In genomic region chr13:51045450-51045849, GRCh38 we compare ENCODE assay signal across 14 cellular contexts.
DNase-seq lines count a peak whose midpoint lies in the region; ATAC-seq and TF ChIP-seq lines count a peak whose summit lies in the region.
"Had no signal": no experiment of that assay in that cellular context is flagged by ENCODE, and none has a peak within 500 bp of the region (broad histone marks: within the 10 kb centered on the region; RNA-seq: fewer than 3 reads in every experiment).

No MANE protein-coding gene starts in this region.

- no peaks in the 10 kb centered on the region for H3K9me3 Mint-ChIP-seq in GM23338
- H3K9me3 Mint-ChIP-seq in endodermal cell: no peaks in the 10 kb centered on the region
- H3K9me3 Mint-ChIP-seq: CD4-positive, alpha-beta memory T cell; H9 had no signal

- H3K27ac Mint-ChIP-seq in GM23338: no peak overlapping the region
- H3K27ac Mint-ChIP-seq in endodermal cell: no peak overlapping the region
- H3K27ac Mint-ChIP-seq: CD4-positive, alpha-beta memory T cell had no signal

- H3K4me1 Mint-ChIP-seq in GM23338 (no peaks in the 10 kb centered on the region), endodermal cell (peaks cover 3% of the 10 kb centered on the region)
- H3K4me1 Mint-ChIP-seq: CD4-positive, alpha-beta memory T cell had no signal

- H3K9me3 ChIP-seq in endodermal cell (ENCODE audit: control insufficient read depth, low read length): no peaks in the 10 kb centered on the region

- in situ Hi-C loops in ACHN (cut with HindIII; ENCODE audit: low pct_ligation_motif_present, low pct_unique_long_range_greater_than_20kb, low sequenced_read_pairs): no loop called here

- no peak overlapping the region for H3K27ac ChIP-seq in GM23338 (ENCODE audit: low read depth)
- H3K27ac ChIP-seq in endodermal cell (ENCODE audit: low read depth, low read length): no peak overlapping the region
- H3K27ac ChIP-seq: 22Rv1, C4-2B, KMS-11 had no signal

- DNase-seq in DMS53 (lab: John Stamatoyannopoulos, UW): peak; percentile 65
- no peak for DNase-seq in DMS53 treated with DMSO at 0.1 percent for 48 hours (lab: John Stamatoyannopoulos, UW; ENCODE audit: unreplicated experiment)
- DNase-seq in GM23338 (ENCODE audit: low spot score): no peak
- peak; percentile 44 for DNase-seq in endodermal cell
- no peak for DNase-seq in iPS-NIHi11 (ENCODE audit: low spot score)
- no peak for DNase-seq in ACHN
- DNase-seq: CD4-positive, alpha-beta memory T cell; DND-41; GOT3; H9 had no signal

- H3K36me3 Mint-ChIP-seq in GM23338 (ENCODE audit: low read depth): no peaks in the 10 kb centered on the region
- no peaks in the 10 kb centered on the region for H3K36me3 Mint-ChIP-seq in endodermal cell (ENCODE audit: low read depth)
- H3K36me3 Mint-ChIP-seq: CD4-positive, alpha-beta memory T cell had no signal

- no peaks in the 10 kb centered on the region for H3K36me3 ChIP-seq in GM23338 (ENCODE audit: insufficient read depth)
- H3K36me3 ChIP-seq in endodermal cell (ENCODE audit: control insufficient read depth, insufficient read depth, low read length): no peaks in the 10 kb centered on the region

- no peak for TF ChIP-seq CTCF in GM23338 (conservative IDR thresholded peaks at IDR 0.05; ENCODE audit: low read depth in 2 of 2)
- no peak for TF ChIP-seq CTCF in endodermal cell (conservative IDR thresholded peaks at IDR 0.05)

- H3K79me2 ChIP-seq in GM23338 (replicated peaks; ENCODE audit: insufficient read depth): no peaks in the 10 kb centered on the region

- H3K4me3 ChIP-seq in GM23338 (no peak overlapping the region), endodermal cell (ENCODE audit: low read length) (no peak overlapping the region)

- H2AFZ ChIP-seq in GM23338: 0 out of 2 replicates have a peak overlapping the region, but pooled peaks have one; percentile 70

- no peaks in the 10 kb centered on the region; the same call in none of the 2 replicates for H3K9me2 ChIP-seq in GM23338 (ENCODE audit: insufficient read depth)

- 89 to 100% methylated on average over 4 to 5 of the region's 5 CpGs for WGBS in endodermal cell (ENCODE audit: insufficient coverage in 1 of 2, insufficient read length in 1 of 2), 2 experiments

- H3K27me3 Mint-ChIP-seq in GM23338 (ENCODE audit: insufficient read depth, low read depth, poor library complexity) (peaks cover 2% of the 10 kb centered on the region), endodermal cell (ENCODE audit: insufficient read depth) (no peaks in the 10 kb centered on the region)
- H3K27me3 Mint-ChIP-seq: CD4-positive, alpha-beta memory T cell had no signal

- H3K9ac ChIP-seq in endodermal cell (ENCODE audit: extremely low read depth, low read length, poor library complexity, severe bottlenecking): no peak overlapping the region
- H3K9ac ChIP-seq: KMS-11 had no signal

- no peaks in the 10 kb centered on the region for H3K4me1 ChIP-seq in GM23338 (ENCODE audit: insufficient read depth)
- no peaks in the 10 kb centered on the region for H3K4me1 ChIP-seq in endodermal cell (ENCODE audit: control insufficient read depth, insufficient read depth, low read length)

- no peak overlapping the region for H3K4me2 ChIP-seq in GM23338
- H3K4me2 ChIP-seq: KMS-11 had no signal

- no peaks in the 10 kb centered on the region for H3F3A ChIP-seq in GM23338 (replicated peaks; ENCODE audit: low read depth)

- no peaks in the 10 kb centered on the region for H3K27me3 ChIP-seq in GM23338 (ENCODE audit: insufficient read depth)
- H3K27me3 ChIP-seq in endodermal cell (ENCODE audit: control insufficient read depth, insufficient read depth, low read length, poor library complexity, severe bottlenecking): no peaks in the 10 kb centered on the region

- H3K4me3 Mint-ChIP-seq in GM23338 (no peak overlapping the region), endodermal cell (no peak overlapping the region)
- H3K4me3 Mint-ChIP-seq: H9 had no signal

- H4K20me1 ChIP-seq in GM23338 (replicated peaks; ENCODE audit: insufficient read depth): no peaks in the 10 kb centered on the region

- ATAC-seq in GM23338 (no peak), GM21526 (IDR thresholded peaks at IDR 0.05; ENCODE audit: low FRiP score, unreplicated experiment) (no peak)

TF ChIP-seq in GM23338, 12 proteins besides CTCF, POLR2A, EP300 and RAD21:
- TF ChIP-seq STAT1 (IDR thresholded peaks at IDR 0.05; ENCODE audit: unreplicated experiment) (no peak), CREB1 (CRISPR knock-in tag; IDR thresholded peaks at IDR 0.05; ENCODE audit: low read depth) (no peak), ZNF331 (CRISPR knock-in tag; IDR thresholded peaks at IDR 0.05; ENCODE audit: low read depth) (no peak)

Comparison
In these comparisons a context has a peak if more than half of its experiments do, and no peak if none do; other contexts are left out.
1. DNase-seq: peak in DMS53 (single experiment) and endodermal cell (single experiment); none in DMS53 treated with DMSO at 0.1 percent for 48 hours (single experiment), GM23338 (single experiment), iPS-NIHi11 (single experiment) and ACHN (single experiment).